12 cellular contexts compared by ENCODE assay signal in genomic region chr6:14109411-14109826, GRCh38. TPM values are rescaled to one million over a fixed set of nuclear protein-coding genes. Genes with fewer than 3 reads are reported as not detected.
A peak's percentile ranks its signal among the peaks of the same experiment; 100 is the strongest.
DNase-seq lines count a peak whose midpoint lies in the region; ATAC-seq and TF ChIP-seq lines count a peak whose summit lies in the region.
"Had no signal": no experiment of that assay in that cellular context is flagged by ENCODE, and none has a peak within 500 bp of the region (broad histone marks: within the 10 kb centered on the region; RNA-seq: fewer than 3 reads in every experiment).

No MANE protein-coding gene starts in this region.

- H3K4me1 Mint-ChIP-seq in activated T-cell treated with anti-CD3 and anti-CD28 coated beads, Interleukin-2, amount 50 U/mL, for 72 hours (ENCODE audit: low read depth) = peaks cover 34% of the 10 kb centered on the region
- peaks cover 45 to 75% of the 10 kb centered on the region in 2 donors for H3K4me1 Mint-ChIP-seq in stimulated activated naive B cell treated with anti-CD40 and anti-IgM and Interleukin-4, amounts not matched to agents 10 μg/mL and 1 μg/mL and 100 μg/mL, for 72 hours

- H3K27me3 ChIP-seq in MM.1S (replicated peaks; ENCODE audit: insufficient read depth, low read length) (peaks cover 90% of the 10 kb centered on the region), esophagus muscularis mucosa (peaks cover 0 to 8% (median 0%) of the 10 kb centered on the region in 4 donors)

- H3K36me3 ChIP-seq in MM.1S (replicated peaks; ENCODE audit: insufficient read depth, low read length) (no peaks in the 10 kb centered on the region), esophagus muscularis mucosa (no peaks in the 10 kb centered on the region)

- WGBS in esophagus muscularis mucosa = 75% methylated on average over 2 of the region's 4 CpGs

- H3K9me3 ChIP-seq in MM.1S (replicated peaks; ENCODE audit: insufficient read depth, low read length) (no peaks in the 10 kb centered on the region; the same call in 1 of the 2 replicates), esophagus muscularis mucosa (no peaks in the 10 kb centered on the region)

- H3K9me3 Mint-ChIP-seq in activated T-cell treated with anti-CD3 and anti-CD28 coated beads, Interleukin-2, amount 50 U/mL, for 72 hours = peaks cover 6 to 11% of the 10 kb centered on the region in 2 donors
- peaks cover 3 to 5% of the 10 kb centered on the region in 2 donors for H3K9me3 Mint-ChIP-seq in stimulated activated naive B cell treated with anti-CD40 and anti-IgM and Interleukin-4, amounts not matched to agents 10 μg/mL and 1 μg/mL and 100 μg/mL, for 72 hours

- no peak for TF ChIP-seq EP300 in esophagus muscularis mucosa (IDR thresholded peaks at IDR 0.05)

- 0 out of 2 replicates have a peak overlapping the region, but pooled peaks have one; percentile 3 for H3K4me2 ChIP-seq in MM.1S (ENCODE audit: low read depth, low read length)

- H3K36me3 Mint-ChIP-seq in activated T-cell treated with anti-CD3 and anti-CD28 coated beads, Interleukin-2, amount 50 U/mL, for 72 hours (ENCODE audit: insufficient read depth in 2 of 2) = peaks cover 9 to 15% of the 10 kb centered on the region in 2 donors
- H3K36me3 Mint-ChIP-seq in stimulated activated naive B cell treated with anti-CD40 and anti-IgM and Interleukin-4, amounts not matched to agents 10 μg/mL and 1 μg/mL and 100 μg/mL, for 72 hours = peaks cover 19 to 37% of the 10 kb centered on the region in 2 donors

- H3K4me3 ChIP-seq in MM.1S (ENCODE audit: low read length) (no peak overlapping the region), esophagus muscularis mucosa (no peak overlapping the region)
- H3K4me3 ChIP-seq: GM23248 had no signal

- intact Hi-C loops in esophagus muscularis mucosa (cut with DNase I) = no loop called here

- H3F3A ChIP-seq in MM.1S (ENCODE audit: insufficient read depth, low read length) = peaks cover 14% of the 10 kb centered on the region

- no peaks in the 10 kb centered on the region for H3K9me2 ChIP-seq in MM.1S (replicated peaks; ENCODE audit: insufficient read depth, low read length)

- H3K79me2 ChIP-seq in MM.1S (ENCODE audit: low read length) = no peaks in the 10 kb centered on the region

- TF ChIP-seq CTCF in MM.1S (IDR thresholded peaks at IDR 0.05; ENCODE audit: low read length) (no peak), esophagus muscularis mucosa (IDR thresholded peaks at IDR 0.05) (no peak)

- H3K9ac ChIP-seq in MM.1S (ENCODE audit: low read length) = no peak overlapping the region
- H3K9ac ChIP-seq: GM23248 had no signal

- TF ChIP-seq POLR2A in esophagus muscularis mucosa (IDR thresholded peaks at IDR 0.05; ENCODE audit: low read depth) = no peak

- peak overlapping the region; percentile 71 to 81 for H3K4me3 Mint-ChIP-seq in activated T-cell treated with anti-CD3 and anti-CD28 coated beads, Interleukin-2, amount 50 U/mL, for 72 hours
- peak overlapping the region; percentile 74 to 76 for H3K4me3 Mint-ChIP-seq in stimulated activated naive B cell treated with anti-CD40 and anti-IgM and Interleukin-4, amounts not matched to agents 10 μg/mL and 1 μg/mL and 100 μg/mL, for 72 hours

- ATAC-seq in activated T-cell treated with anti-CD3 and anti-CD28 coated beads, Interleukin-2, amount 50 U/mL, for 72 hours (replicated peaks in 1 of 2) = no peak
- ATAC-seq in HG02840 (IDR thresholded peaks at IDR 0.05; ENCODE audit: low FRiP score, unreplicated experiment) = peak; percentile 16
- ATAC-seq in stimulated activated naive B cell treated with anti-CD40 and anti-IgM and Interleukin-4, amounts not matched to agents 10 μg/mL and 1 μg/mL and 100 μg/mL, for 72 hours (replicated peaks) = peak; percentile 20 to 26

- peaks cover 6% of the 10 kb centered on the region for H4K20me1 ChIP-seq in MM.1S (ENCODE audit: insufficient read depth, low read length)

- no peak overlapping the region for H2AFZ ChIP-seq in MM.1S (ENCODE audit: low read length)
- H2AFZ ChIP-seq: GM23248 had no signal

- H3K4me1 ChIP-seq in MM.1S (ENCODE audit: low read length) (peaks cover 22% of the 10 kb centered on the region), esophagus muscularis mucosa (no peaks in the 10 kb centered on the region)

- H3K27ac ChIP-seq in MM.1S (ENCODE audit: low read length) (no peak overlapping the region), esophagus muscularis mucosa (replicated peaks in 1 of 4) (no peak overlapping the region)
- H3K27ac ChIP-seq: GM23248 had no signal

- peaks cover 12% of the 10 kb centered on the region for H3K27me3 Mint-ChIP-seq in activated T-cell treated with anti-CD3 and anti-CD28 coated beads, Interleukin-2, amount 50 U/mL, for 72 hours (ENCODE audit: low read depth)
- no peaks in the 10 kb centered on the region for H3K27me3 Mint-ChIP-seq in stimulated activated naive B cell treated with anti-CD40 and anti-IgM and Interleukin-4, amounts not matched to agents 10 μg/mL and 1 μg/mL and 100 μg/mL, for 72 hours

- H3K27ac Mint-ChIP-seq in activated T-cell treated with anti-CD3 and anti-CD28 coated beads, Interleukin-2, amount 50 U/mL, for 72 hours = peak overlapping the region; percentile 7
- peak overlapping the region; percentile 99 for H3K27ac Mint-ChIP-seq in stimulated activated naive B cell treated with anti-CD40 and anti-IgM and Interleukin-4, amounts not matched to agents 10 μg/mL and 1 μg/mL and 100 μg/mL, for 72 hours

- DNase-seq in activated T-cell treated with anti-CD3 and anti-CD28 coated beads, Interleukin-2, amount 50 U/mL, for 72 hours = no peak
- no peak for DNase-seq in activated T-cell treated with anti-CD3 and anti-CD28 coated beads for 4 hours
- DNase-seq in MM.1S = no peak
- no peak for DNase-seq in stimulated activated naive B cell treated with anti-CD40 and anti-IgM and Interleukin-4, amounts not matched to agents 10 μg/mL and 1 μg/mL and 100 μg/mL, for 72 hours
- DNase-seq in stimulated activated CD4-positive, alpha-beta T cell treated with anti-CD3 and anti-CD28 coated beads, Interleukin-1b, Interleukin-23, amount 100 ng/mL, for 48 hours = no peak
- no peak for DNase-seq in esophagus muscularis mucosa (ENCODE audit: extremely low spot score)
- no peak for DNase-seq in hepatic stellate cell (ENCODE audit: low spot score)
- DNase-seq: GM23248, IMR-90, mesendoderm, SHP77 treated with DMSO at 0.1 percent for 48 hours had no signal

RNA-seq across cellular contexts. Expression of gene CD83, which starts 8.2 kb away (rescaled TPM):
- total RNA-seq in activated T-cell treated with anti-CD3 and anti-CD28 coated beads, Interleukin-2, amount 50 U/mL, for 72 hours = 10 to 100 TPM; 19.9 to 26.6 TPM
- total RNA-seq in esophagus muscularis mucosa = 1 to 10 TPM; 1.2 to 4.3 (median 1.8) TPM

Comparison
In these comparisons a context has a peak if more than half of its experiments do, and no peak if none do; other contexts are left out.
1. ATAC-seq: peak in HG02840 (single experiment) and stimulated activated naive B cell treated with anti-CD40 and anti-IgM and Interleukin-4, amounts not matched to agents 10 μg/mL and 1 μg/mL and 100 μg/mL, for 72 hours (2 of 2); none in activated T-cell treated with anti-CD3 and anti-CD28 coated beads, Interleukin-2, amount 50 U/mL, for 72 hours (0 of 2).